Comparison of ENCODE assay signal across 16 cellular contexts in the genomic region with DNA sequence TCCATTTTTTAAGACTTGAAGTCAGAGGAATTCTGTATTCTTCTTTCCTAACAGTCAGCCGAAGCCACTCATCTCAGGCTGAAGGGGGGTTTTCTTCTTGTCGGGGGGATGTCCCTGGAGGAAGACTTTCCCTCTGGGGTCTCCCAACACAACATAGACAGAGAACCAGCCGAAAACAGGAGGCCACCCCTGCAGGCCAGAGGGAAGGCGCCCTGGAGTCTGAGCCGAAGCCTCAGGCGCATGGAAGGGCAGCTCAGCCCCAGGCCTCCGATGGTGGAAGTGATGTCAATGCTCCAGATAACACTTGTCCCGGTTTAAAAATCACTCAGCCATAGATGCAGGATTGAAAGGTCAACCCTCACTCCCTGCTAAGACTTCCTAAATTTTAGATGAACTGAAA.
DNase-seq lines count a peak whose midpoint lies in the region; ATAC-seq lines count a peak whose summit lies in the region.
"Had no signal": no experiment of that assay in that cellular context is flagged by ENCODE, and none has a peak within 500 bp of the region (broad histone marks: within the 10 kb centered on the region; RNA-seq: fewer than 3 reads in every experiment).

No MANE protein-coding gene starts in this region.

- H3K4me1 ChIP-seq in right cardiac atrium (ENCODE audit: control insufficient read depth, insufficient read depth, low read length), result no peaks in the 10 kb centered on the region
- H3K4me1 ChIP-seq: A549, Caco-2 had no signal

- no peak overlapping the region for H3K4me3 ChIP-seq in right cardiac atrium (ENCODE audit: low read length)
- H3K4me3 ChIP-seq: A549; BLaER1 treated with 17β-estradiol and CSF1 and Interleukin-3, amounts not matched to agents 10 nM and 100 nM; GM12878 had no signal

- no peak for ATAC-seq in right cardiac atrium
- ATAC-seq: A549; CD8-positive, alpha-beta T cell; GM12878 had no signal

- intact Hi-C loops in cardiac septum (cut with DNase I) (no loop called here), right cardiac atrium (cut with DNase I) (loop anchor here in 1 of 4 donors (10.0 kb wide), 1 partner anchor 59 kb away; no protein-coding TSS in a partner anchor)

- H3K27me3 ChIP-seq in right cardiac atrium (ENCODE audit: control insufficient read depth, insufficient read depth), result no peaks in the 10 kb centered on the region
- H3K27me3 ChIP-seq: BLaER1 treated with 17β-estradiol and CSF1 and Interleukin-3, amounts not matched to agents 10 nM and 100 nM had no signal

- no peak overlapping the region for H3K27ac ChIP-seq in right cardiac atrium (ENCODE audit: low read length)
- H3K27ac ChIP-seq: 22Rv1; A549; BLaER1 treated with 17β-estradiol and CSF1 and Interleukin-3, amounts not matched to agents 10 nM and 100 nM; C4-2B had no signal

- peak; percentile 70 for DNase-seq in cardiac septum (ENCODE audit: low spot score)
- DNase-seq in right cardiac atrium, result no peak
- DNase-seq in islet precursor cell, result peak; percentile 35
- DNase-seq in dermis blood vessel endothelial cell, result no peak
- DNase-seq in GDM1 (lab: John Stamatoyannopoulos, UW), result no peak
- DNase-seq: AML-193; Caco-2; Calu3; CD4-positive, alpha-beta T cell; CD8-positive, alpha-beta T cell; DMS79 treated with DMSO at 0.1 percent for 48 hours had no signal

- no peaks in the 10 kb centered on the region for H3K9me3 ChIP-seq in right cardiac atrium (ENCODE audit: control insufficient read depth, low read length)
- H3K9me3 ChIP-seq: A549; BLaER1 treated with 17β-estradiol and CSF1 and Interleukin-3, amounts not matched to agents 10 nM and 100 nM; Caco-2 had no signal

- 69% methylated on average over 8 of the region's 8 CpGs for whole genome bisulfite sequencing in right cardiac atrium

Comparison
In these comparisons a context has a peak if more than half of its experiments do, and no peak if none do; other contexts are left out.
1. DNase-seq: peak in cardiac septum (single experiment) and islet precursor cell (single experiment); none in right cardiac atrium (0 of 3), dermis blood vessel endothelial cell (single experiment) and GDM1 (single experiment).